Comparison of ENCODE assay signal across 12 cellular contexts in genomic region chr19:1440418-1440801, GRCh38. TPM values are rescaled to one million over a fixed set of nuclear protein-coding genes. Genes with fewer than 3 reads are reported as not detected.
DNase-seq lines count a peak whose midpoint lies in the region; ATAC-seq, FAIRE-seq and TF ChIP-seq lines count a peak whose summit lies in the region.
"Had no signal": no experiment of that assay in that cellular context is flagged by ENCODE, and none has a peak within 500 bp of the region (broad histone marks: within the 10 kb centered on the region; RNA-seq: fewer than 3 reads in every experiment).

No MANE protein-coding gene starts in this region.

- DNase-seq in SK-N-SH = no peak
- DNase-seq in activated naive CD8-positive, alpha-beta T cell treated with anti-CD3 and anti-CD28 coated beads for 36 hours = no peak
- DNase-seq in natural killer cell treated with Interleukin-12 subunit alpha and Interleukin-12 subunit beta and Interleukin-15 and Interleukin-18, amount 100 ng/mL, for 72 hours (ENCODE audit: low spot score) = no peak
- DNase-seq in small intestine = no peak
- DNase-seq in thyroid gland = no peak
- DNase-seq: NCI-H446 treated with DMSO at 0.1 percent for 48 hours, transverse colon had no signal

- H3F3A ChIP-seq in SK-N-SH (replicated peaks; ENCODE audit: insufficient read depth) = peaks cover 66% of the 10 kb centered on the region

- peaks cover 47% of the 10 kb centered on the region for H3K36me3 Mint-ChIP-seq in activated naive CD8-positive, alpha-beta T cell treated with anti-CD3 and anti-CD28 coated beads for 36 hours
- H3K36me3 Mint-ChIP-seq in natural killer cell treated with Interleukin-12 subunit alpha and Interleukin-12 subunit beta and Interleukin-15 and Interleukin-18, amount 100 ng/mL, for 72 hours = no peaks in the 10 kb centered on the region

- H3K4me3 ChIP-seq in SK-N-SH (ENCODE audit: low read depth in 2 of 2, low read length in 1 of 2) = peak overlapping the region; percentile 80 to 81
- 0 out of 2 replicates have a peak overlapping the region, but pooled peaks have one; percentile 95 for H3K4me3 ChIP-seq in HUES6 (ENCODE audit: low read depth, low read length)
- H3K4me3 ChIP-seq in small intestine (ENCODE audit: low read depth in 1 of 2, low read length in 2 of 2) = no peak overlapping the region
- H3K4me3 ChIP-seq in thyroid gland (replicated peaks in 1 of 3) = no peak overlapping the region

- TF ChIP-seq CTCF in SK-N-SH (IDR thresholded peaks at IDR 0.05) (no peak), thyroid gland (IDR thresholded peaks at IDR 0.05) (no peak)

- no peak for TF ChIP-seq RAD21 in SK-N-SH (IDR thresholded peaks at IDR 0.05; ENCODE audit: low read length)

- H3K9me3 Mint-ChIP-seq in activated naive CD8-positive, alpha-beta T cell treated with anti-CD3 and anti-CD28 coated beads for 36 hours = no peaks in the 10 kb centered on the region
- no peaks in the 10 kb centered on the region for H3K9me3 Mint-ChIP-seq in natural killer cell treated with Interleukin-12 subunit alpha and Interleukin-12 subunit beta and Interleukin-15 and Interleukin-18, amount 100 ng/mL, for 72 hours

- peak overlapping the region; percentile 97 for H3K4me2 ChIP-seq in SK-N-SH

- no peak overlapping the region; the same call in 1 of the 2 replicates for H3K9ac ChIP-seq in SK-N-SH
- peak overlapping the region; percentile 34 for H3K9ac ChIP-seq in HUES6 (ENCODE audit: low read length)
- H3K9ac ChIP-seq: parathyroid adenoma had no signal

- H3K27ac Mint-ChIP-seq in activated naive CD8-positive, alpha-beta T cell treated with anti-CD3 and anti-CD28 coated beads for 36 hours = peak overlapping the region; percentile 65
- H3K27ac Mint-ChIP-seq in natural killer cell treated with Interleukin-12 subunit alpha and Interleukin-12 subunit beta and Interleukin-15 and Interleukin-18, amount 100 ng/mL, for 72 hours = peak overlapping the region; percentile 53 to 98

- CTCF ChIA-PET in SK-N-SH (lab: Yijun Ruan, JAX) = interaction anchor here (1.3 to 1.4 kb wide), 2 partner anchors 33 to 63 kb away, joined by 3 to 4 read pairs; no protein-coding TSS in a partner anchor

- peak overlapping the region; percentile 99 for H3K4me3 Mint-ChIP-seq in activated naive CD8-positive, alpha-beta T cell treated with anti-CD3 and anti-CD28 coated beads for 36 hours
- H3K4me3 Mint-ChIP-seq in natural killer cell treated with Interleukin-12 subunit alpha and Interleukin-12 subunit beta and Interleukin-15 and Interleukin-18, amount 100 ng/mL, for 72 hours = peak overlapping the region; percentile 91

- H3K27ac ChIP-seq in SK-N-SH (ENCODE audit: low read depth in 2 of 2, low read length in 1 of 2) (no peak overlapping the region), HUES6 (ENCODE audit: low read depth, low read length) (no peak overlapping the region), small intestine (ENCODE audit: low read depth in 1 of 2, low read length in 1 of 2) (no peak overlapping the region), thyroid gland (no peak overlapping the region)
- H3K27ac ChIP-seq: parathyroid adenoma, transverse colon had no signal

- peaks cover 5 to 19% of the 10 kb centered on the region in 2 experiments; a peak in 3 of 4 replicates for H3K4me1 ChIP-seq in SK-N-SH (ENCODE audit: control insufficient read depth in 1 of 2, insufficient read depth in 2 of 2, low read depth in 1 of 2, low read length in 1 of 2)
- peaks cover 14% of the 10 kb centered on the region for H3K4me1 ChIP-seq in HUES6 (ENCODE audit: control insufficient read depth, insufficient read depth, low read length)
- H3K4me1 ChIP-seq in small intestine (ENCODE audit: control insufficient read depth in 2 of 2, insufficient read depth in 1 of 2, low read depth in 1 of 2, low read length in 1 of 2) = peaks cover 0 to 2% of the 10 kb centered on the region in 2 donors
- peaks cover 11 to 25% of the 10 kb centered on the region in 2 donors for H3K4me1 ChIP-seq in thyroid gland

- peaks cover 43% of the 10 kb centered on the region for H3K79me2 ChIP-seq in SK-N-SH (ENCODE audit: insufficient read depth)

- H3K9me3 ChIP-seq in SK-N-SH = no peaks in the 10 kb centered on the region
- no peaks in the 10 kb centered on the region for H3K9me3 ChIP-seq in HUES6 (ENCODE audit: control insufficient read depth, insufficient read depth, low read depth, low read length)
- no peaks in the 10 kb centered on the region for H3K9me3 ChIP-seq in small intestine (ENCODE audit: control insufficient read depth, low read depth)
- H3K9me3 ChIP-seq in thyroid gland = no peaks in the 10 kb centered on the region
- H3K9me3 ChIP-seq: transverse colon had no signal

- peaks cover 33% of the 10 kb centered on the region for H3K4me1 Mint-ChIP-seq in activated naive CD8-positive, alpha-beta T cell treated with anti-CD3 and anti-CD28 coated beads for 36 hours
- H3K4me1 Mint-ChIP-seq in natural killer cell treated with Interleukin-12 subunit alpha and Interleukin-12 subunit beta and Interleukin-15 and Interleukin-18, amount 100 ng/mL, for 72 hours (ENCODE audit: low read depth in 2 of 2) = peaks cover 13 to 28% of the 10 kb centered on the region in 2 donors

- no peak for TF ChIP-seq POLR2A in thyroid gland (IDR thresholded peaks at IDR 0.05)

- 83% methylated on average over 8 of the region's 15 CpGs for WGBS in SK-N-SH (ENCODE audit: low lambda C conversion rate)
- WGBS in small intestine, 3 donors = 83 to 89% (median 84%) methylated on average over 13 to 15 of the region's 15 CpGs
- 92 to 93% methylated on average over 6 to 15 of the region's 15 CpGs for WGBS in thyroid gland, 2 donors

- TF ChIP-seq EP300 in SK-N-SH (IDR thresholded peaks at IDR 0.05; ENCODE audit: borderline replicate concordance in 1 of 2, low read depth in 1 of 2, low read length in 1 of 2) = no peak

- H3K9me2 ChIP-seq in SK-N-SH = no peaks in the 10 kb centered on the region

- no peaks in the 10 kb centered on the region for H3K27me3 ChIP-seq in SK-N-SH (ENCODE audit: insufficient read depth)
- peaks cover 2% of the 10 kb centered on the region for H3K27me3 ChIP-seq in HUES6 (ENCODE audit: control insufficient read depth, insufficient read depth, low read length)
- H3K27me3 ChIP-seq in small intestine (ENCODE audit: control insufficient read depth in 2 of 2, insufficient read depth in 2 of 2, low read length in 2 of 2) = no peaks in the 10 kb centered on the region
- H3K27me3 ChIP-seq in thyroid gland = peaks cover under 1% of the 10 kb centered on the region

- no peak overlapping the region for H2AFZ ChIP-seq in SK-N-SH (ENCODE audit: low read depth)
- H2AFZ ChIP-seq: parathyroid adenoma had no signal

- H3K27me3 Mint-ChIP-seq in activated naive CD8-positive, alpha-beta T cell treated with anti-CD3 and anti-CD28 coated beads for 36 hours = no peaks in the 10 kb centered on the region
- no peaks in the 10 kb centered on the region for H3K27me3 Mint-ChIP-seq in natural killer cell treated with Interleukin-12 subunit alpha and Interleukin-12 subunit beta and Interleukin-15 and Interleukin-18, amount 100 ng/mL, for 72 hours

- H3K36me3 ChIP-seq in SK-N-SH (replicated peaks in 1 of 2; ENCODE audit: control insufficient read depth in 1 of 2, insufficient read depth in 2 of 2, low read length in 1 of 2) (peaks cover 30 to 36% of the 10 kb centered on the region in 2 experiments), HUES6 (ENCODE audit: control insufficient read depth, insufficient read depth, low read length) (peaks cover 38% of the 10 kb centered on the region), small intestine (ENCODE audit: control insufficient read depth in 2 of 2, insufficient read depth in 2 of 2, low read length in 2 of 2) (peaks cover 3 to 17% of the 10 kb centered on the region in 2 donors), thyroid gland (peaks cover 26 to 28% of the 10 kb centered on the region in 2 donors)

- intact Hi-C loops in thyroid gland (cut with DNase I) = no loop called here

- ATAC-seq in SK-N-SH treated with all-trans-retinoic acid at 6 μM for 48 hours = no peak
- ATAC-seq in natural killer cell treated with Interleukin-12 subunit alpha and Interleukin-12 subunit beta and Interleukin-15 and Interleukin-18, amount 100 ng/mL, for 72 hours = no peak
- no peak for ATAC-seq in GM19463 (IDR thresholded peaks at IDR 0.05; ENCODE audit: unreplicated experiment)

- no peak for FAIRE-seq in small intestine (lab: Jason Lieb, UNC)
- FAIRE-seq: colon had no signal

- POLR2A ChIA-PET in SK-N-SH (lab: Yijun Ruan, JAX) = no interaction called here

- H4K20me1 ChIP-seq in SK-N-SH (ENCODE audit: insufficient read depth) = peaks cover 63% of the 10 kb centered on the region

RNA-seq across cellular contexts. Expression of gene RPS15, which starts 2.2 kb away (rescaled TPM):
- polyA plus RNA-seq in SK-N-SH (2012; rRNA removed) (2,836 and 3,749 TPM in 2 replicates), small intestine (1,000 to 10,000 TPM; 2,441 to 3,547 (median 3,396) TPM)
- 2,019 and 3,381 TPM in 2 replicates for polyA plus RNA-seq in SK-N-SH (2012; cell fraction: cytosol; rRNA removed)
- 943 and 2,115 TPM in 2 replicates for polyA plus RNA-seq in SK-N-SH (2012; cell fraction: nucleus; rRNA removed)
- total RNA-seq in activated naive CD8-positive, alpha-beta T cell treated with anti-CD3 and anti-CD28 coated beads for 36 hours = 1,000 to 10,000 TPM; 1,472 to 1,524 TPM
- 1,000 to 10,000 TPM in 1 of 2 donors, 100 to 1,000 TPM in 1; 757 to 1,081 TPM for total RNA-seq in natural killer cell treated with Interleukin-12 subunit alpha and Interleukin-12 subunit beta and Interleukin-15 and Interleukin-18, amount 100 ng/mL, for 72 hours
- 1,000 to 10,000 TPM; 1,760 to 2,977 (median 2,488) TPM for total RNA-seq in thyroid gland

RNA-seq across cellular contexts. Expression of gene APC2, which starts 9.5 kb away (rescaled TPM):
- 1.3 and 1.8 TPM in 2 replicates for polyA plus RNA-seq in SK-N-SH (2012; rRNA removed)
- polyA plus RNA-seq in SK-N-SH (2012; cell fraction: cytosol; rRNA removed) = 0.59 and 1.3 TPM in 2 replicates
- 4.1 and 5.2 TPM in 2 replicates for polyA plus RNA-seq in SK-N-SH (2012; cell fraction: nucleus; rRNA removed)
- total RNA-seq in activated naive CD8-positive, alpha-beta T cell treated with anti-CD3 and anti-CD28 coated beads for 36 hours = under 1 TPM; 0.21 to 0.26 TPM
- under 1 TPM; 0.05 to 0.17 TPM for total RNA-seq in natural killer cell treated with Interleukin-12 subunit alpha and Interleukin-12 subunit beta and Interleukin-15 and Interleukin-18, amount 100 ng/mL, for 72 hours
- polyA plus RNA-seq in small intestine = 1 to 10 TPM in 1 of 3 donors, under 1 TPM in 1, not detected in 1; 0.81 to 2.1 TPM
- total RNA-seq in thyroid gland = under 1 TPM in 3 of 4 donors, not detected in 1; under 0.01 to 0.20 (median 0.08) TPM

RNA-seq across cellular contexts. Expression of gene DAZAP1, which starts 33.0 kb away (rescaled TPM):
- polyA plus RNA-seq in SK-N-SH (2012; rRNA removed) (43.8 and 54.3 TPM in 2 replicates), small intestine (100 to 1,000 TPM in 1 of 3 donors, 10 to 100 TPM in 2; 60.2 to 124 (median 68.9) TPM)
- polyA plus RNA-seq in SK-N-SH (2012; cell fraction: cytosol; rRNA removed) = 41.8 and 45.0 TPM in 2 replicates
- polyA plus RNA-seq in SK-N-SH (2012; cell fraction: nucleus; rRNA removed) = 102 and 111 TPM in 2 replicates
- total RNA-seq in activated naive CD8-positive, alpha-beta T cell treated with anti-CD3 and anti-CD28 coated beads for 36 hours = 100 to 1,000 TPM; 287 to 297 TPM
- total RNA-seq in natural killer cell treated with Interleukin-12 subunit alpha and Interleukin-12 subunit beta and Interleukin-15 and Interleukin-18, amount 100 ng/mL, for 72 hours = 100 to 1,000 TPM; 233 to 282 TPM
- 10 to 100 TPM; 34.4 to 77.3 (median 67.7) TPM for total RNA-seq in thyroid gland

RNA-seq across cellular contexts. Expression of gene C19orf25, which starts 38.6 kb away (rescaled TPM):
- 23.4 and 25.3 TPM in 2 replicates for polyA plus RNA-seq in SK-N-SH (2012; rRNA removed)
- 11.5 and 20.3 TPM in 2 replicates for polyA plus RNA-seq in SK-N-SH (2012; cell fraction: cytosol; rRNA removed)
- polyA plus RNA-seq in SK-N-SH (2012; cell fraction: nucleus; rRNA removed) = 27.2 and 30.6 TPM in 2 replicates
- total RNA-seq in activated naive CD8-positive, alpha-beta T cell treated with anti-CD3 and anti-CD28 coated beads for 36 hours = 10 to 100 TPM; 27.0 to 28.7 TPM
- 10 to 100 TPM; 45.1 to 58.4 TPM for total RNA-seq in natural killer cell treated with Interleukin-12 subunit alpha and Interleukin-12 subunit beta and Interleukin-15 and Interleukin-18, amount 100 ng/mL, for 72 hours
- 10 to 100 TPM; 44.6 to 62.1 (median 61.1) TPM for polyA plus RNA-seq in small intestine
- total RNA-seq in thyroid gland = 10 to 100 TPM; 47.0 to 64.9 (median 56.5) TPM

RNA-seq across cellular contexts. Expression of gene GAMT, which starts 39.1 kb away (rescaled TPM):
- 76.5 and 85.3 TPM in 2 replicates for polyA plus RNA-seq in SK-N-SH (2012; rRNA removed)
- polyA plus RNA-seq in SK-N-SH (2012; cell fraction: cytosol; rRNA removed) = 32.5 and 58.6 TPM in 2 replicates
- 41.2 and 45.7 TPM in 2 replicates for polyA plus RNA-seq in SK-N-SH (2012; cell fraction: nucleus; rRNA removed)
- total RNA-seq in activated naive CD8-positive, alpha-beta T cell treated with anti-CD3 and anti-CD28 coated beads for 36 hours = 10 to 100 TPM; 36.5 to 37.6 TPM
- 10 to 100 TPM in 1 of 2 donors, 1 to 10 TPM in 1; 5.2 to 15.6 TPM for total RNA-seq in natural killer cell treated with Interleukin-12 subunit alpha and Interleukin-12 subunit beta and Interleukin-15 and Interleukin-18, amount 100 ng/mL, for 72 hours
- polyA plus RNA-seq in small intestine = 1 to 10 TPM; 1.1 to 4.8 (median 3.8) TPM
- total RNA-seq in thyroid gland = 10 to 100 TPM; 22.2 to 39.5 (median 29.1) TPM

Comparison
In these comparisons a context has a peak if more than half of its experiments do, and no peak if none do; other contexts are left out.
1. H3K4me3 ChIP-seq: peak in SK-N-SH (2 of 2) and HUES6 (single experiment); none in small intestine (0 of 2) and thyroid gland (0 of 3).